ENCODE assay signal across 24 cellular contexts in genomic region chr10:97597778-97598177, GRCh38. TPM values are rescaled to one million over a fixed set of nuclear protein-coding genes. Genes with fewer than 3 reads are reported as not detected.
DNase-seq lines count a peak whose midpoint lies in the region; ATAC-seq, FAIRE-seq and TF ChIP-seq lines count a peak whose summit lies in the region.
"Had no signal": no experiment of that assay in that cellular context is flagged by ENCODE, and none has a peak within 500 bp of the region (broad histone marks: within the 10 kb centered on the region; RNA-seq: fewer than 3 reads in every experiment).

No MANE protein-coding gene starts in this region.

- in situ Hi-C loops in HepG2 (cut with HindIII; ENCODE audit: extremely low pct_ligation_motif_present, low pct_unique_long_range_greater_than_20kb), result no loop called here
- in situ Hi-C loops in KBM-7 (cut with MboI; ENCODE audit: low pct_unique_long_range_greater_than_20kb, low sequenced_read_pairs), result no loop called here

- no peak overlapping the region for H2AFZ ChIP-seq in HepG2 (ENCODE audit: low read length)

- H3K4me3 ChIP-seq in adipocyte (ENCODE audit: low read length), result no peak overlapping the region
- H3K4me3 ChIP-seq in HepG2 (replicated peaks in 1 of 3; ENCODE audit: insufficient read depth in 1 of 3, low read depth in 2 of 3, low read length in 3 of 3), result no peak overlapping the region
- H3K4me3 ChIP-seq: mucosa of descending colon, upper lobe of left lung had no signal

- no peak overlapping the region for H3K9ac ChIP-seq in adipocyte (ENCODE audit: low read length)
- no peak overlapping the region for H3K9ac ChIP-seq in HepG2 (ENCODE audit: insufficient read depth, low read depth, low read length)

- FAIRE-seq in HepG2 (lab: Jason Lieb, UNC), result no peak
- FAIRE-seq: H1 had no signal

- intact Hi-C loops in cardiac septum (cut with DNase I) (no loop called here), left cardiac atrium (cut with DNase I) (no loop called here), HepG2 (cut with micrococcal nuclease; ENCODE audit: unreplicated experiment) (no loop called here)

- TF ChIP-seq RAD21 in HepG2 (CRISPR knock-in tag; IDR thresholded peaks at IDR 0.05), result no peak

- 0 out of 2 replicates have a peak overlapping the region, but pooled peaks have one; percentile 14 for H3K4me2 ChIP-seq in HepG2 (ENCODE audit: low read depth, low read length)

- TF ChIP-seq EP300 in HepG2 (IDR thresholded peaks at IDR 0.05; ENCODE audit: low read depth in 2 of 2, low read length in 2 of 2), result 0 out of 4 replicates have a peak, but pooled peaks of 1 of the 2 experiments have one; percentile 7
- TF ChIP-seq EP300 in HepG2 (CRISPR knock-in tag; IDR thresholded peaks at IDR 0.05; ENCODE audit: borderline replicate concordance), result no peak

- POLR2A ChIA-PET in HepG2 (lab: Yijun Ruan, JAX) (interaction anchor here (3.5 kb wide), 1 partner anchor 13 kb away, joined by 23 read pairs; the partner anchor contains the start of gene HOGA1), HEK293T (lab: Yijun Ruan, JAX) (no interaction called here)

- no peaks in the 10 kb centered on the region for H3K27me3 Mint-ChIP-seq in type B pancreatic cell
- H3K27me3 Mint-ChIP-seq: activated B cell treated with CpG ODN at 0.5 μM for 24 hours; CD4-positive, alpha-beta T cell; T-helper 17 cell had no signal

- peak overlapping the region; percentile 38 for H3K27ac ChIP-seq in HepG2 (ENCODE audit: extremely low read length, insufficient read depth, low read length)
- H3K27ac ChIP-seq: HL-60 had no signal

- BruUV-seq in HepG2 (replicated peaks; lab: Mats Ljungman, UMichigan), result no TSS peak

- no peaks in the 10 kb centered on the region for H3K27me3 ChIP-seq in adipocyte (replicated peaks; ENCODE audit: control insufficient read depth, insufficient read depth, low read length)
- no peaks in the 10 kb centered on the region; a peak in 1 of 5 replicates for H3K27me3 ChIP-seq in HepG2 (ENCODE audit: control insufficient read depth in 1 of 2, insufficient read depth in 2 of 2, low read length in 2 of 2)
- H3K27me3 ChIP-seq: upper lobe of left lung had no signal

- ATAC-seq in left cardiac atrium (no peak), HepG2 (no peak), HG03045 (IDR thresholded peaks at IDR 0.05; ENCODE audit: unreplicated experiment) (no peak)
- ATAC-seq: left colon, mucosa of descending colon, T-helper 17 cell had no signal

- H3K4me3 Mint-ChIP-seq in type B pancreatic cell, result no peak overlapping the region
- H3K4me3 Mint-ChIP-seq: activated B cell treated with CpG ODN at 0.5 μM for 24 hours; CD4-positive, alpha-beta T cell; T-helper 17 cell had no signal

- H4K20me1 ChIP-seq in HepG2 (ENCODE audit: insufficient read depth, low read length), result no peaks in the 10 kb centered on the region

- H3K4me1 Mint-ChIP-seq in type B pancreatic cell (ENCODE audit: unreplicated experiment), result no peaks in the 10 kb centered on the region
- H3K4me1 Mint-ChIP-seq: activated B cell treated with CpG ODN at 0.5 μM for 24 hours had no signal

- H3K79me2 ChIP-seq in HepG2 (ENCODE audit: insufficient read depth, low read length), result no peaks in the 10 kb centered on the region

- peak; percentile 3 for DNase-seq in cardiac septum (ENCODE audit: low spot score)
- DNase-seq in left cardiac atrium, result no peak
- peak; percentile 8 for DNase-seq in adipocyte (ENCODE audit: low read depth)
- peak; percentile 48 for DNase-seq in HepG2 (ENCODE audit: low spot score)
- no peak for DNase-seq in type B pancreatic cell (ENCODE audit: extremely low spot score, unreplicated experiment)
- no peak for DNase-seq in KBM-7
- DNase-seq in HEK293T (ENCODE audit: extremely low spot score), result no peak
- DNase-seq: activated B cell treated with CpG ODN at 0.5 μM for 24 hours; activated effector memory CD4-positive, alpha-beta T cell treated with Interleukin-2 at 50 U/mL for 16 hours; CD4-positive, alpha-beta T cell; effector memory CD4-positive, alpha-beta T cell; KG1; left colon; mucosa of descending colon; NCI-H1092; NCI-H524; retina; SIG-M5; stimulated activated naive CD4-positive, alpha-beta T cell; T-helper 17 cell; upper lobe of left lung had no signal

- H3K36me3 Mint-ChIP-seq in type B pancreatic cell, result no peaks in the 10 kb centered on the region

- H3K27ac Mint-ChIP-seq in type B pancreatic cell, result peak overlapping the region; percentile 21
- H3K27ac Mint-ChIP-seq: activated B cell treated with CpG ODN at 0.5 μM for 24 hours; CD4-positive, alpha-beta T cell; T-helper 17 cell had no signal

- H3K36me3 ChIP-seq in adipocyte (ENCODE audit: control insufficient read depth, insufficient read depth, low read length, severe bottlenecking), result no peaks in the 10 kb centered on the region
- no peaks in the 10 kb centered on the region for H3K36me3 ChIP-seq in HepG2 (replicated peaks in 1 of 2; ENCODE audit: control insufficient read depth in 1 of 2, insufficient read depth in 2 of 2, low read length in 2 of 2)
- H3K36me3 ChIP-seq: upper lobe of left lung had no signal

- CTCF ChIA-PET in HepG2 (lab: Yijun Ruan, JAX; ENCODE audit: low intra/inter-chr PET ratio, low total read pairs), result no interaction called here
- CTCF ChIA-PET in HEK293T (lab: Yijun Ruan, JAX), result no interaction called here

- no peak for TF ChIP-seq POLR2A in HepG2 (IDR thresholded peaks at IDR 0.05; ENCODE audit: insufficient read depth in 1 of 2, low read depth in 2 of 2, low read length in 2 of 2)

- H3K4me1 ChIP-seq in adipocyte (ENCODE audit: control insufficient read depth, insufficient read depth, low read length) (peaks cover 31% of the 10 kb centered on the region), HepG2 (ENCODE audit: insufficient read depth, low read length) (peaks cover 43% of the 10 kb centered on the region)

- H3K9me3 ChIP-seq in adipocyte (ENCODE audit: control insufficient read depth, low read length), result no peaks in the 10 kb centered on the region
- no peaks in the 10 kb centered on the region for H3K9me3 ChIP-seq in HepG2 (ENCODE audit: low read length)
- H3K9me3 ChIP-seq: mucosa of descending colon, upper lobe of left lung had no signal

- WGBS in HepG2 (ENCODE audit: low lambda C conversion rate), result 15% methylated on average over 2 of the region's 2 CpGs

- TF ChIP-seq CTCF in HepG2 (CRISPR knock-in tag; IDR thresholded peaks at IDR 0.05) (no peak), type B pancreatic cell (conservative IDR thresholded peaks at IDR 0.05) (no peak)

- no peaks in the 10 kb centered on the region for H3K9me3 Mint-ChIP-seq in type B pancreatic cell
- H3K9me3 Mint-ChIP-seq: activated B cell treated with CpG ODN at 0.5 μM for 24 hours; CD4-positive, alpha-beta T cell had no signal

RNA-seq across cellular contexts. Expression of gene C10orf62, which starts 8.3 kb away (rescaled TPM):
- total RNA-seq in cardiac septum (0.51 TPM), left cardiac atrium (under 1 TPM in 1 of 2 donors, not detected in 1; 0.35 TPM), HepG2 (2016; rRNA removed; fragmentation: Illumina TruSeq; extraction: Trizol) (0.28 and 1.6 TPM in 2 replicates), type B pancreatic cell (ENCODE audit: low replicate concordance) (0.34 TPM in 1 of 2 replicates, not detected in the other)
- total RNA-seq in HepG2 (2016; cell fraction: cytosol; rRNA removed; fragmentation: Illumina TruSeq; extraction: Trizol; ENCODE audit: low read depth), result not detected in 2 replicates
- 0.42 and 1.9 TPM in 2 replicates for total RNA-seq in HepG2 (2016; cell fraction: insoluble cytoplasmic fraction; rRNA removed; fragmentation: Illumina TruSeq; extraction: Trizol)
- total RNA-seq in HepG2 (2016; cell fraction: membrane; rRNA removed; fragmentation: Illumina TruSeq; extraction: Trizol), result 0.15 TPM in 1 of 2 replicates, not detected in the other
- 3.1 and 3.7 TPM in 2 replicates for total RNA-seq in HepG2 (2016; cell fraction: nucleus; rRNA removed; fragmentation: Illumina TruSeq; extraction: Trizol)
- 0.61 and 0.74 TPM in 2 replicates for polyA plus RNA-seq in HepG2 (2011; rRNA removed)
- 0.08 and 0.21 TPM in 2 replicates for polyA plus RNA-seq in HepG2 (2011; cell fraction: cytosol; rRNA removed)
- polyA plus RNA-seq in HepG2 (2011; cell fraction: nucleus; rRNA removed), result 2.6 and 3.1 TPM in 2 replicates
- polyA plus RNA-seq in HepG2 (2012), result 0.21 and 0.27 TPM in 2 replicates
- polyA plus RNA-seq in HepG2 (2016; cell fraction: cytosol; fragmentation: Illumina TruSeq; extraction: Trizol; ENCODE audit: low read depth), result 0.22 TPM in 1 of 2 replicates, not detected in the other
- polyA plus RNA-seq in HepG2 (2016; cell fraction: insoluble cytoplasmic fraction; fragmentation: Illumina TruSeq; extraction: Trizol; ENCODE audit: low read depth), result 0.27 and 0.39 TPM in 2 replicates
- polyA plus RNA-seq in HepG2 (2016; cell fraction: membrane; fragmentation: Illumina TruSeq; extraction: Trizol; ENCODE audit: low read depth), result not detected in 2 replicates
- 1.4 and 1.5 TPM in 2 replicates for polyA plus RNA-seq in HepG2 (2016; cell fraction: nucleus; fragmentation: Illumina TruSeq; extraction: Trizol; ENCODE audit: insufficient read depth, low read depth)
- polyA minus RNA-seq in HepG2 (2011; rRNA and poly(A)+ RNA removed; ENCODE audit: low replicate concordance), result 1.6 and 3.3 TPM in 2 replicates
- not detected in 2 replicates for polyA minus RNA-seq in HepG2 (2011; cell fraction: cytosol; rRNA and poly(A)+ RNA removed)
- polyA minus RNA-seq in HepG2 (2011; cell fraction: nucleus; rRNA and poly(A)+ RNA removed), result 5.2 and 5.8 TPM in 2 replicates
- total RNA-seq: activated B cell treated with CpG ODN at 0.5 μM for 24 hours; CD4-positive, alpha-beta T cell; H1; left colon; mucosa of descending colon; T-helper 17 cell had no signal

RNA-seq across cellular contexts. Expression of gene HOGA1, which starts 13.6 kb away (rescaled TPM):
- total RNA-seq in cardiac septum (20.4 TPM), left cardiac atrium (10 to 100 TPM in 1 of 2 donors, 1 to 10 TPM in 1; 7.7 to 13.2 TPM), HepG2 (2016; rRNA removed; fragmentation: Illumina TruSeq; extraction: Trizol) (18.8 and 19.5 TPM in 2 replicates), type B pancreatic cell (ENCODE audit: low replicate concordance) (0.57 and 2.1 TPM in 2 replicates)
- total RNA-seq in HepG2 (2016; cell fraction: cytosol; rRNA removed; fragmentation: Illumina TruSeq; extraction: Trizol; ENCODE audit: low read depth), result 3.4 and 5.6 TPM in 2 replicates
- 18.4 and 22.7 TPM in 2 replicates for total RNA-seq in HepG2 (2016; cell fraction: insoluble cytoplasmic fraction; rRNA removed; fragmentation: Illumina TruSeq; extraction: Trizol)
- 6.7 and 7.9 TPM in 2 replicates for total RNA-seq in HepG2 (2016; cell fraction: membrane; rRNA removed; fragmentation: Illumina TruSeq; extraction: Trizol)
- total RNA-seq in HepG2 (2016; cell fraction: nucleus; rRNA removed; fragmentation: Illumina TruSeq; extraction: Trizol), result 14.5 and 15.4 TPM in 2 replicates
- 7.1 and 7.6 TPM in 2 replicates for polyA plus RNA-seq in HepG2 (2011; rRNA removed)
- 6.2 and 6.3 TPM in 2 replicates for polyA plus RNA-seq in HepG2 (2011; cell fraction: cytosol; rRNA removed)
- polyA plus RNA-seq in HepG2 (2011; cell fraction: nucleus; rRNA removed), result 12.0 and 12.1 TPM in 2 replicates
- polyA plus RNA-seq in HepG2 (2012), result 4.6 and 5.6 TPM in 2 replicates
- polyA plus RNA-seq in HepG2 (2016; cell fraction: cytosol; fragmentation: Illumina TruSeq; extraction: Trizol; ENCODE audit: low read depth), result 2.4 and 2.7 TPM in 2 replicates
- polyA plus RNA-seq in HepG2 (2016; cell fraction: insoluble cytoplasmic fraction; fragmentation: Illumina TruSeq; extraction: Trizol; ENCODE audit: low read depth), result 15.7 and 17.4 TPM in 2 replicates
- polyA plus RNA-seq in HepG2 (2016; cell fraction: membrane; fragmentation: Illumina TruSeq; extraction: Trizol; ENCODE audit: low read depth), result 3.0 and 3.6 TPM in 2 replicates
- 18.7 and 20.9 TPM in 2 replicates for polyA plus RNA-seq in HepG2 (2016; cell fraction: nucleus; fragmentation: Illumina TruSeq; extraction: Trizol; ENCODE audit: insufficient read depth, low read depth)
- polyA minus RNA-seq in HepG2 (2011; rRNA and poly(A)+ RNA removed; ENCODE audit: low replicate concordance), result 1.9 and 7.8 TPM in 2 replicates
- 2.8 and 3.5 TPM in 2 replicates for polyA minus RNA-seq in HepG2 (2011; cell fraction: cytosol; rRNA and poly(A)+ RNA removed)
- polyA minus RNA-seq in HepG2 (2011; cell fraction: nucleus; rRNA and poly(A)+ RNA removed), result 9.0 and 9.3 TPM in 2 replicates
- total RNA-seq: activated B cell treated with CpG ODN at 0.5 μM for 24 hours; CD4-positive, alpha-beta T cell; T-helper 17 cell had no signal

RNA-seq across cellular contexts. Expression of gene ANKRD2, which starts 25.2 kb away (rescaled TPM):
- 138 TPM for total RNA-seq in cardiac septum
- 10 to 100 TPM; 11.8 to 54.6 TPM for total RNA-seq in left cardiac atrium
- total RNA-seq in HepG2 (2016; rRNA removed; fragmentation: Illumina TruSeq; extraction: Trizol), result not detected in 2 replicates
- total RNA-seq in HepG2 (2016; cell fraction: cytosol; rRNA removed; fragmentation: Illumina TruSeq; extraction: Trizol; ENCODE audit: low read depth), result not detected in 2 replicates
- total RNA-seq in HepG2 (2016; cell fraction: insoluble cytoplasmic fraction; rRNA removed; fragmentation: Illumina TruSeq; extraction: Trizol), result not detected in 2 replicates
- not detected in 2 replicates for total RNA-seq in HepG2 (2016; cell fraction: membrane; rRNA removed; fragmentation: Illumina TruSeq; extraction: Trizol)
- not detected in 2 replicates for total RNA-seq in HepG2 (2016; cell fraction: nucleus; rRNA removed; fragmentation: Illumina TruSeq; extraction: Trizol)
- polyA plus RNA-seq in HepG2 (2011; rRNA removed), result not detected in 2 replicates
- polyA plus RNA-seq in HepG2 (2011; cell fraction: cytosol; rRNA removed), result not detected in 2 replicates
- polyA plus RNA-seq in HepG2 (2011; cell fraction: nucleus; rRNA removed), result not detected in 2 replicates
- polyA plus RNA-seq in HepG2 (2012), result not detected in 2 replicates
- not detected in 2 replicates for polyA plus RNA-seq in HepG2 (2016; cell fraction: cytosol; fragmentation: Illumina TruSeq; extraction: Trizol; ENCODE audit: low read depth)
- polyA plus RNA-seq in HepG2 (2016; cell fraction: insoluble cytoplasmic fraction; fragmentation: Illumina TruSeq; extraction: Trizol; ENCODE audit: low read depth), result not detected in 2 replicates
- polyA plus RNA-seq in HepG2 (2016; cell fraction: membrane; fragmentation: Illumina TruSeq; extraction: Trizol; ENCODE audit: low read depth), result not detected in 2 replicates
- polyA plus RNA-seq in HepG2 (2016; cell fraction: nucleus; fragmentation: Illumina TruSeq; extraction: Trizol; ENCODE audit: insufficient read depth, low read depth), result not detected in 2 replicates
- polyA minus RNA-seq in HepG2 (2011; rRNA and poly(A)+ RNA removed; ENCODE audit: low replicate concordance), result 0.09 TPM in 1 of 2 replicates, not detected in the other
- not detected in 2 replicates for polyA minus RNA-seq in HepG2 (2011; cell fraction: cytosol; rRNA and poly(A)+ RNA removed)
- polyA minus RNA-seq in HepG2 (2011; cell fraction: nucleus; rRNA and poly(A)+ RNA removed), result not detected in 2 replicates
- 0.19 TPM in 1 of 2 replicates, not detected in the other for total RNA-seq in type B pancreatic cell (ENCODE audit: low replicate concordance)
- total RNA-seq: activated B cell treated with CpG ODN at 0.5 μM for 24 hours; CD4-positive, alpha-beta T cell; H1; left colon; T-helper 17 cell had no signal
- polyA plus RNA-seq: H1 had no signal

RNA-seq across cellular contexts. Expression of gene MORN4, which starts 35.5 kb away (rescaled TPM):
- total RNA-seq in cardiac septum (17.7 TPM), left cardiac atrium (1 to 10 TPM; 7.0 to 8.3 TPM), HepG2 (2016; rRNA removed; fragmentation: Illumina TruSeq; extraction: Trizol) (3.4 and 4.2 TPM in 2 replicates), type B pancreatic cell (ENCODE audit: low replicate concordance) (9.0 and 15.8 TPM in 2 replicates)
- total RNA-seq in HepG2 (2016; cell fraction: cytosol; rRNA removed; fragmentation: Illumina TruSeq; extraction: Trizol; ENCODE audit: low read depth), result 3.2 and 5.3 TPM in 2 replicates
- total RNA-seq in HepG2 (2016; cell fraction: insoluble cytoplasmic fraction; rRNA removed; fragmentation: Illumina TruSeq; extraction: Trizol), result 4.6 and 5.2 TPM in 2 replicates
- 6.1 and 6.3 TPM in 2 replicates for total RNA-seq in HepG2 (2016; cell fraction: membrane; rRNA removed; fragmentation: Illumina TruSeq; extraction: Trizol)
- total RNA-seq in HepG2 (2016; cell fraction: nucleus; rRNA removed; fragmentation: Illumina TruSeq; extraction: Trizol), result 1.6 and 3.0 TPM in 2 replicates
- 9.1 and 10.8 TPM in 2 replicates for polyA plus RNA-seq in HepG2 (2011; rRNA removed)
- polyA plus RNA-seq in HepG2 (2011; cell fraction: cytosol; rRNA removed), result 7.3 and 11.8 TPM in 2 replicates
- polyA plus RNA-seq in HepG2 (2011; cell fraction: nucleus; rRNA removed), result 4.4 and 5.7 TPM in 2 replicates
- 7.4 and 10.4 TPM in 2 replicates for polyA plus RNA-seq in HepG2 (2012)
- 7.7 and 8.5 TPM in 2 replicates for polyA plus RNA-seq in HepG2 (2016; cell fraction: cytosol; fragmentation: Illumina TruSeq; extraction: Trizol; ENCODE audit: low read depth)
- 9.6 and 10.3 TPM in 2 replicates for polyA plus RNA-seq in HepG2 (2016; cell fraction: insoluble cytoplasmic fraction; fragmentation: Illumina TruSeq; extraction: Trizol; ENCODE audit: low read depth)
- polyA plus RNA-seq in HepG2 (2016; cell fraction: membrane; fragmentation: Illumina TruSeq; extraction: Trizol; ENCODE audit: low read depth), result 9.0 and 9.4 TPM in 2 replicates
- polyA plus RNA-seq in HepG2 (2016; cell fraction: nucleus; fragmentation: Illumina TruSeq; extraction: Trizol; ENCODE audit: insufficient read depth, low read depth), result 7.8 and 8.8 TPM in 2 replicates
- 2.2 and 3.4 TPM in 2 replicates for polyA minus RNA-seq in HepG2 (2011; rRNA and poly(A)+ RNA removed; ENCODE audit: low replicate concordance)
- polyA minus RNA-seq in HepG2 (2011; cell fraction: cytosol; rRNA and poly(A)+ RNA removed), result 1.2 and 2.5 TPM in 2 replicates
- polyA minus RNA-seq in HepG2 (2011; cell fraction: nucleus; rRNA and poly(A)+ RNA removed), result 2.9 and 3.7 TPM in 2 replicates

RNA-seq across cellular contexts. Expression of gene PI4K2A, which starts 42.7 kb away (rescaled TPM):
- total RNA-seq in cardiac septum (18.0 TPM), left cardiac atrium (10 to 100 TPM; 11.2 to 12.1 TPM), HepG2 (2016; rRNA removed; fragmentation: Illumina TruSeq; extraction: Trizol) (14.3 and 16.6 TPM in 2 replicates), type B pancreatic cell (ENCODE audit: low replicate concordance) (18.7 and 19.3 TPM in 2 replicates)
- total RNA-seq in HepG2 (2016; cell fraction: cytosol; rRNA removed; fragmentation: Illumina TruSeq; extraction: Trizol; ENCODE audit: low read depth), result 1.1 and 1.5 TPM in 2 replicates
- total RNA-seq in HepG2 (2016; cell fraction: insoluble cytoplasmic fraction; rRNA removed; fragmentation: Illumina TruSeq; extraction: Trizol), result 14.4 and 15.3 TPM in 2 replicates
- total RNA-seq in HepG2 (2016; cell fraction: membrane; rRNA removed; fragmentation: Illumina TruSeq; extraction: Trizol), result 5.3 and 5.4 TPM in 2 replicates
- total RNA-seq in HepG2 (2016; cell fraction: nucleus; rRNA removed; fragmentation: Illumina TruSeq; extraction: Trizol), result 7.8 and 8.3 TPM in 2 replicates
- 10.9 and 12.3 TPM in 2 replicates for polyA plus RNA-seq in HepG2 (2011; rRNA removed)
- 11.1 and 12.6 TPM in 2 replicates for polyA plus RNA-seq in HepG2 (2011; cell fraction: cytosol; rRNA removed)
- polyA plus RNA-seq in HepG2 (2011; cell fraction: nucleus; rRNA removed), result 7.2 and 8.1 TPM in 2 replicates
- 8.1 and 9.8 TPM in 2 replicates for polyA plus RNA-seq in HepG2 (2012)
- 1.2 and 1.5 TPM in 2 replicates for polyA plus RNA-seq in HepG2 (2016; cell fraction: cytosol; fragmentation: Illumina TruSeq; extraction: Trizol; ENCODE audit: low read depth)
- 16.4 and 17.1 TPM in 2 replicates for polyA plus RNA-seq in HepG2 (2016; cell fraction: insoluble cytoplasmic fraction; fragmentation: Illumina TruSeq; extraction: Trizol; ENCODE audit: low read depth)
- 3.5 and 4.3 TPM in 2 replicates for polyA plus RNA-seq in HepG2 (2016; cell fraction: membrane; fragmentation: Illumina TruSeq; extraction: Trizol; ENCODE audit: low read depth)
- polyA plus RNA-seq in HepG2 (2016; cell fraction: nucleus; fragmentation: Illumina TruSeq; extraction: Trizol; ENCODE audit: insufficient read depth, low read depth), result 11.0 and 12.8 TPM in 2 replicates
- polyA minus RNA-seq in HepG2 (2011; rRNA and poly(A)+ RNA removed; ENCODE audit: low replicate concordance), result 14.5 and 22.6 TPM in 2 replicates
- polyA minus RNA-seq in HepG2 (2011; cell fraction: cytosol; rRNA and poly(A)+ RNA removed), result 5.7 and 6.0 TPM in 2 replicates
- polyA minus RNA-seq in HepG2 (2011; cell fraction: nucleus; rRNA and poly(A)+ RNA removed), result 5.5 and 5.7 TPM in 2 replicates

Comparison
In these comparisons a context has a peak if more than half of its experiments do, and no peak if none do; other contexts are left out.
1. DNase-seq: peak in cardiac septum (single experiment), adipocyte (single experiment) and HepG2 (single experiment); none in left cardiac atrium (single experiment), type B pancreatic cell (single experiment), KBM-7 (single experiment) and HEK293T (single experiment).
2. RNA of gene ANKRD2, which starts 25.2 kb away (total RNA-seq): 138 TPM in cardiac septum (single experiment) and 11.8 to 54.6 TPM in left cardiac atrium; not detected in HepG2 and 0.19 TPM in type B pancreatic cell; every median in the first group is over 10 times any median in the second.